In genomic region chr6:3270258-3270657, GRCh38 we compare ENCODE assay signal across 13 cellular contexts. TPM values are rescaled to one million over a fixed set of nuclear protein-coding genes. Genes with fewer than 3 reads are reported as not detected.
"Had no signal": no experiment of that assay in that cellular context is flagged by ENCODE, and none has a peak within 500 bp of the region (broad histone marks: within the 10 kb centered on the region; RNA-seq: fewer than 3 reads in every experiment).

No MANE protein-coding gene starts in this region.

- DNase-seq: activated CD8-positive, alpha-beta memory T cell treated with anti-CD3 and anti-CD28 coated beads, Interleukin-2, amount 10 ng/mL, durations not matched to agents 7 days and 5 days; activated gamma-delta T cell treated with Interleukin-2 at 50 U/mL for 16 hours; activated T-cell treated with anti-CD3 and anti-CD28 coated beads, Interleukin-2, amount 50 U/mL, for 4 hours; cortex of kidney; effector CD8-positive, alpha-beta T cell; tibial artery had no signal

- H3K27ac Mint-ChIP-seq: activated CD8-positive, alpha-beta memory T cell treated with anti-CD3 and anti-CD28 coated beads, Interleukin-2, amount 10 ng/mL, durations not matched to agents 7 days and 5 days; memory B cell; T-helper 2 cell treated with Interferon-gamma antibody and Interleukin-4, amounts not matched to agents 5 μg/mL and 100 μg/mL, for 36 hours had no signal

- H3K4me3 ChIP-seq: gastroesophageal sphincter, pancreas, skin epidermis, tibial artery had no signal

- H3K9me3 ChIP-seq: gastroesophageal sphincter, pancreas, tibial artery had no signal

- ATAC-seq: activated CD8-positive, alpha-beta memory T cell treated with anti-CD3 and anti-CD28 coated beads, Interleukin-2, amount 10 ng/mL, durations not matched to agents 7 days and 5 days; gastroesophageal sphincter had no signal

- H3K4me1 ChIP-seq: pancreas, tibial artery had no signal

- H3K4me3 Mint-ChIP-seq: activated CD8-positive, alpha-beta memory T cell treated with anti-CD3 and anti-CD28 coated beads, Interleukin-2, amount 10 ng/mL, durations not matched to agents 7 days and 5 days; activated T-cell treated with anti-CD3 and anti-CD28 coated beads, Interleukin-2, amount 50 U/mL, for 4 hours; memory B cell; T-helper 2 cell treated with Interferon-gamma antibody and Interleukin-4, amounts not matched to agents 5 μg/mL and 100 μg/mL, for 36 hours had no signal

- H3K27me3 ChIP-seq: gastroesophageal sphincter, pancreas, tibial artery had no signal

- FAIRE-seq: astrocyte, pancreas had no signal

- H3K27me3 Mint-ChIP-seq: activated CD8-positive, alpha-beta memory T cell treated with anti-CD3 and anti-CD28 coated beads, Interleukin-2, amount 10 ng/mL, durations not matched to agents 7 days and 5 days; memory B cell had no signal

- H3K27ac ChIP-seq: epithelial cell of prostate, gastroesophageal sphincter, pancreas, skin epidermis, tibial artery had no signal

- H3K9me3 Mint-ChIP-seq: activated T-cell treated with anti-CD3 and anti-CD28 coated beads, Interleukin-2, amount 50 U/mL, for 4 hours; memory B cell; T-helper 2 cell treated with Interferon-gamma antibody and Interleukin-4, amounts not matched to agents 5 μg/mL and 100 μg/mL, for 36 hours had no signal

RNA-seq across cellular contexts. Expression of gene TUBB2B, which starts 42.8 kb away (rescaled TPM):
- total RNA-seq: activated CD8-positive, alpha-beta memory T cell treated with anti-CD3 and anti-CD28 coated beads, Interleukin-2, amount 10 ng/mL, durations not matched to agents 7 days and 5 days had no signal
